ENCODE assay signal across 1 cellular context in the genomic region with DNA sequence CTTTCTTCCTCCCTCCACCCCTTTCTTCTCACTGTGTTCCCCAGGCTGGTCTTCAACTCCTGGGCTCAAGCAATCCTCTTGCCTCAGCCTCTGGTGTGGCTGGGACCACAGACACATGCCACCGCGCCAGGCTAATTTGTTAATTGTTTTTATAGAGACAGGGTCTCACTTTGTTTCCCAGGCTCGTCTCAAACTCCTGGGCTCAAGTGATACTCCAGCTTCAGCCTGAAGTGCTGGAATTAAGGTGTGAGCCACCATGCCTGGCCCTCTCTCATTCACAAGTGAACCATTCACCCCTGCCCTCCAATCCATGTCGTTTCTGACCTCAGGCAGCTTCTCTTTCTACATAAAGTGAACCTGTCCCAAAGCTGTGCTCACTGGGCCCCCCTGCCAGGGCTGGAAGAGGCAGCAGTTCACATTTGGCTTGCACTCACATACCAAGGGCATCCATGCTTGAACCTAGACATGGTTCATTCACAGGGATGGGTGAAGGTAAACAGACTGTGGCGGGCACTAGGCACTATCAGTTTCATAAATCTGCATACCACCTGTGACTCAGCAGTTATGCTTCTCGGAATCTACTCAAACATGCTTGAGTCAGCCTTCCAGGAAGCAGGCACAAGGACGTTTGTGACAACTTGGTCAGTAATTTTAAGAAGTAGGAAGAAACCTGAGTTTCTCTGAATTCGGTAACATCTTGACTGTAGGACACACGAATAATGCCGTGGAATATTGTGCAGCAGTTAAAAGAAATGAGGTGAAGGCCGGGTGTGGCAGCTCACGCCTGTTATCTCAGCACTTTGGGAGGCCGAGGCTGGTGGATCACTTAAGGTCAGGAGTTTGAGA.
TF ChIP-seq lines count a peak whose summit lies in the region.

No MANE protein-coding gene starts in this region.

TF ChIP-seq in A549, 52 proteins besides CTCF, POLR2A, EP300 and RAD21 (continued from another document):
- TF ChIP-seq, protein P1, sequence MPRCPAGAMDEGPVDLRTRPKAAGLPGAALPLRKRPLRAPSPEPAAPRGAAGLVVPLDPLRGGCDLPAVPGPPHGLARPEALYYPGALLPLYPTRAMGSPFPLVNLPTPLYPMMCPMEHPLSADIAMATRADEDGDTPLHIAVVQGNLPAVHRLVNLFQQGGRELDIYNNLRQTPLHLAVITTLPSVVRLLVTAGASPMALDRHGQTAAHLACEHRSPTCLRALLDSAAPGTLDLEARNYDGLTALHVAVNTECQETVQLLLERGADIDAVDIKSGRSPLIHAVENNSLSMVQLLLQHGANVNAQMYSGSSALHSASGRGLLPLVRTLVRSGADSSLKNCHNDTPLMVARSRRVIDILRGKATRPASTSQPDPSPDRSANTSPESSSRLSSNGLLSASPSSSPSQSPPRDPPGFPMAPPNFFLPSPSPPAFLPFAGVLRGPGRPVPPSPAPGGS (IDR thresholded peaks at IDR 0.05), result 0 out of 3 replicates have a peak, but pooled peaks have one; percentile 14
- TF ChIP-seq FOXS1 (CRISPR knock-in tag; IDR thresholded peaks at IDR 0.05) (peak; percentile 84; the same call in 1 of the 2 replicates), KDM1A (IDR thresholded peaks at IDR 0.05; ENCODE audit: low read depth) (no peak), NPAS2 (CRISPR knock-in tag; IDR thresholded peaks at IDR 0.05; ENCODE audit: borderline replicate concordance) (no peak), TFCP2L1 (CRISPR knock-in tag; IDR thresholded peaks at IDR 0.05) (peak; percentile 11; the same call in 1 of the 2 replicates), BHLHE40 (IDR thresholded peaks at IDR 0.05; ENCODE audit: low read depth, low read length) (no peak), ZNF302 (CRISPR knock-in tag; IDR thresholded peaks at IDR 0.05) (peak; percentile 88), RARB (CRISPR knock-in tag; IDR thresholded peaks at IDR 0.05) (peak; percentile 56; the same call in 1 of the 2 replicates), RNF2 (IDR thresholded peaks at IDR 0.05; ENCODE audit: borderline replicate concordance, low read depth) (no peak), HDAC2 (IDR thresholded peaks at IDR 0.05) (no peak), EHF (CRISPR knock-in tag; IDR thresholded peaks at IDR 0.05) (peak; percentile 93), FOSB (CRISPR knock-in tag; IDR thresholded peaks at IDR 0.05) (peak; percentile 81; the same call in 1 of the 2 replicates), GATA3 (IDR thresholded peaks at IDR 0.05; ENCODE audit: borderline replicate concordance) (peak; percentile 100), KDM5A (IDR thresholded peaks at IDR 0.05) (no peak), FOSL2 (IDR thresholded peaks at IDR 0.05) (peak; percentile 88), FOSL2 (CRISPR knock-in tag; IDR thresholded peaks at IDR 0.05) (peak; percentile 98), HOXA7 (CRISPR knock-in tag; IDR thresholded peaks at IDR 0.05) (no peak; the same call in 1 of the 2 replicates), EHMT2 (IDR thresholded peaks at IDR 0.05; ENCODE audit: low read depth) (no peak), CHD4 (IDR thresholded peaks at IDR 0.05; ENCODE audit: borderline replicate concordance) (no peak), MAFK (IDR thresholded peaks at IDR 0.05; ENCODE audit: partially characterized antibody) (peak; percentile 100), SMC3 (IDR thresholded peaks at IDR 0.05) (peak; percentile 28), ZSCAN20 (CRISPR knock-in tag; IDR thresholded peaks at IDR 0.05) (peak; percentile 77), SREBF2 (IDR thresholded peaks at IDR 0.05) (no peak), MAZ (IDR thresholded peaks at IDR 0.05; ENCODE audit: borderline replicate concordance, low read depth, low read length) (no peak), HOXB13 (CRISPR knock-in tag; IDR thresholded peaks at IDR 0.05; ENCODE audit: low read depth) (peak; percentile 96), NR3C1 (IDR thresholded peaks at IDR 0.05) (no peak), RFX5 (IDR thresholded peaks at IDR 0.05) (0 out of 2 replicates have a peak, but pooled peaks have one; percentile 39), CHD2 (IDR thresholded peaks at IDR 0.05; ENCODE audit: low read length, partially characterized antibody) (peak; percentile 33), ZC3H11A (IDR thresholded peaks at IDR 0.05) (no peak), JUN (IDR thresholded peaks at IDR 0.05) (peak; percentile 95 to 96), ZFP36 (IDR thresholded peaks at IDR 0.05; ENCODE audit: borderline replicate concordance, partially characterized antibody) (no peak), ESRRA (IDR thresholded peaks at IDR 0.05; ENCODE audit: borderline replicate concordance, low read length) (peak; percentile 68; the same call in 1 of the 2 replicates), NFE2L2 (conservative IDR thresholded peaks at IDR 0.05; ENCODE audit: low read length) (peak; percentile 100), HOXB5 (CRISPR knock-in tag; IDR thresholded peaks at IDR 0.05) (peak; percentile 87), HEYL (CRISPR knock-in tag; IDR thresholded peaks at IDR 0.05) (peak; percentile 22; the same call in 1 of the 2 replicates), POLR2AphosphoS2 (conservative IDR thresholded peaks at IDR 0.05; ENCODE audit: low read length) (no peak), MYC (IDR thresholded peaks at IDR 0.05; ENCODE audit: borderline replicate concordance, low read length) (no peak; the same call in 1 of the 2 replicates), CBX8 (IDR thresholded peaks at IDR 0.05) (no peak), TP53 (CRISPR knock-in tag; IDR thresholded peaks at IDR 0.05) (peak; percentile 87), RCOR1 (IDR thresholded peaks at IDR 0.05; ENCODE audit: low read depth, low read length) (no peak)
- TF ChIP-seq, protein P2, sequence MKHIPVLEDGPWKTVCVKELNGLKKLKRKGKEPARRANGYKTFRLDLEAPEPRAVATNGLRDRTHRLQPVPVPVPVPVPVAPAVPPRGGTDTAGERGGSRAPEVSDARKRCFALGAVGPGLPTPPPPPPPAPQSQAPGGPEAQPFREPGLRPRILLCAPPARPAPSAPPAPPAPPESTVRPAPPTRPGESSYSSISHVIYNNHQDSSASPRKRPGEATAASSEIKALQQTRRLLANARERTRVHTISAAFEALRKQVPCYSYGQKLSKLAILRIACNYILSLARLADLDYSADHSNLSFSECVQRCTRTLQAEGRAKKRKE (CRISPR knock-in tag; IDR thresholded peaks at IDR 0.05; ENCODE audit: low read depth), result peak; percentile 84
- TF ChIP-seq, protein P3, sequence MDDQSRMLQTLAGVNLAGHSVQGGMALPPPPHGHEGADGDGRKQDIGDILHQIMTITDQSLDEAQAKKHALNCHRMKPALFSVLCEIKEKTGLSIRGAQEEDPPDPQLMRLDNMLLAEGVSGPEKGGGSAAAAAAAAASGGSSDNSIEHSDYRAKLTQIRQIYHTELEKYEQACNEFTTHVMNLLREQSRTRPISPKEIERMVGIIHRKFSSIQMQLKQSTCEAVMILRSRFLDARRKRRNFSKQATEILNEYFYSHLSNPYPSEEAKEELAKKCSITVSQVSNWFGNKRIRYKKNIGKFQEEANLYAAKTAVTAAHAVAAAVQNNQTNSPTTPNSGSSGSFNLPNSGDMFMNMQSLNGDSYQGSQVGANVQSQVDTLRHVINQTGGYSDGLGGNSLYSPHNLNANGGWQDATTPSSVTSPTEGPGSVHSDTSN (IDR thresholded peaks at IDR 0.05), result peak; percentile 72
- TF ChIP-seq, protein P4, sequence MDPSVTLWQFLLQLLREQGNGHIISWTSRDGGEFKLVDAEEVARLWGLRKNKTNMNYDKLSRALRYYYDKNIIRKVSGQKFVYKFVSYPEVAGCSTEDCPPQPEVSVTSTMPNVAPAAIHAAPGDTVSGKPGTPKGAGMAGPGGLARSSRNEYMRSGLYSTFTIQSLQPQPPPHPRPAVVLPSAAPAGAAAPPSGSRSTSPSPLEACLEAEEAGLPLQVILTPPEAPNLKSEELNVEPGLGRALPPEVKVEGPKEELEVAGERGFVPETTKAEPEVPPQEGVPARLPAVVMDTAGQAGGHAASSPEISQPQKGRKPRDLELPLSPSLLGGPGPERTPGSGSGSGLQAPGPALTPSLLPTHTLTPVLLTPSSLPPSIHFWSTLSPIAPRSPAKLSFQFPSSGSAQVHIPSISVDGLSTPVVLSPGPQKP (IDR thresholded peaks at IDR 0.05; ENCODE audit: low read depth, low read length), result no peak
- TF ChIP-seq, protein P5, sequence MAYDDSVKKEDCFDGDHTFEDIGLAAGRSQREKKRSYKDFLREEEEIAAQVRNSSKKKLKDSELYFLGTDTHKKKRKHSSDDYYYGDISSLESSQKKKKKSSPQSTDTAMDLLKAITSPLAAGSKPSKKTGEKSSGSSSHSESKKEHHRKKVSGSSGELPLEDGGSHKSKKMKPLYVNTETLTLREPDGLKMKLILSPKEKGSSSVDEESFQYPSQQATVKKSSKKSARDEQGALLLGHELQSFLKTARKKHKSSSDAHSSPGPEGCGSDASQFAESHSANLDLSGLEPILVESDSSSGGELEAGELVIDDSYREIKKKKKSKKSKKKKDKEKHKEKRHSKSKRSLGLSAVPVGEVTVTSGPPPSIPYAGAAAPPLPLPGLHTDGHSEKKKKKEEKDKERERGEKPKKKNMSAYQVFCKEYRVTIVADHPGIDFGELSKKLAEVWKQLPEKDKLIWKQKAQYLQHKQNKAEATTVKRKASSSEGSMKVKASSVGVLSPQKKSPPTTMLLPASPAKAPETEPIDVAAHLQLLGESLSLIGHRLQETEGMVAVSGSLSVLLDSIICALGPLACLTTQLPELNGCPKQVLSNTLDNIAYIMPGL (CRISPR knock-in tag; IDR thresholded peaks at IDR 0.05; ENCODE audit: borderline replicate concordance), result no peak
- TF ChIP-seq, protein P6, sequence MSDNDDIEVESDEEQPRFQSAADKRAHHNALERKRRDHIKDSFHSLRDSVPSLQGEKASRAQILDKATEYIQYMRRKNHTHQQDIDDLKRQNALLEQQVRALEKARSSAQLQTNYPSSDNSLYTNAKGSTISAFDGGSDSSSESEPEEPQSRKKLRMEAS (IDR thresholded peaks at IDR 0.05), result peak; percentile 97
- TF ChIP-seq, protein P7, sequence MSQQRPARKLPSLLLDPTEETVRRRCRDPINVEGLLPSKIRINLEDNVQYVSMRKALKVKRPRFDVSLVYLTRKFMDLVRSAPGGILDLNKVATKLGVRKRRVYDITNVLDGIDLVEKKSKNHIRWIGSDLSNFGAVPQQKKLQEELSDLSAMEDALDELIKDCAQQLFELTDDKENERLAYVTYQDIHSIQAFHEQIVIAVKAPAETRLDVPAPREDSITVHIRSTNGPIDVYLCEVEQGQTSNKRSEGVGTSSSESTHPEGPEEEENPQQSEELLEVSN (IDR thresholded peaks at IDR 0.05; ENCODE audit: borderline replicate concordance, low read depth), result peak; percentile 76; the same call in 1 of the 2 replicates
- TF ChIP-seq, protein P8, sequence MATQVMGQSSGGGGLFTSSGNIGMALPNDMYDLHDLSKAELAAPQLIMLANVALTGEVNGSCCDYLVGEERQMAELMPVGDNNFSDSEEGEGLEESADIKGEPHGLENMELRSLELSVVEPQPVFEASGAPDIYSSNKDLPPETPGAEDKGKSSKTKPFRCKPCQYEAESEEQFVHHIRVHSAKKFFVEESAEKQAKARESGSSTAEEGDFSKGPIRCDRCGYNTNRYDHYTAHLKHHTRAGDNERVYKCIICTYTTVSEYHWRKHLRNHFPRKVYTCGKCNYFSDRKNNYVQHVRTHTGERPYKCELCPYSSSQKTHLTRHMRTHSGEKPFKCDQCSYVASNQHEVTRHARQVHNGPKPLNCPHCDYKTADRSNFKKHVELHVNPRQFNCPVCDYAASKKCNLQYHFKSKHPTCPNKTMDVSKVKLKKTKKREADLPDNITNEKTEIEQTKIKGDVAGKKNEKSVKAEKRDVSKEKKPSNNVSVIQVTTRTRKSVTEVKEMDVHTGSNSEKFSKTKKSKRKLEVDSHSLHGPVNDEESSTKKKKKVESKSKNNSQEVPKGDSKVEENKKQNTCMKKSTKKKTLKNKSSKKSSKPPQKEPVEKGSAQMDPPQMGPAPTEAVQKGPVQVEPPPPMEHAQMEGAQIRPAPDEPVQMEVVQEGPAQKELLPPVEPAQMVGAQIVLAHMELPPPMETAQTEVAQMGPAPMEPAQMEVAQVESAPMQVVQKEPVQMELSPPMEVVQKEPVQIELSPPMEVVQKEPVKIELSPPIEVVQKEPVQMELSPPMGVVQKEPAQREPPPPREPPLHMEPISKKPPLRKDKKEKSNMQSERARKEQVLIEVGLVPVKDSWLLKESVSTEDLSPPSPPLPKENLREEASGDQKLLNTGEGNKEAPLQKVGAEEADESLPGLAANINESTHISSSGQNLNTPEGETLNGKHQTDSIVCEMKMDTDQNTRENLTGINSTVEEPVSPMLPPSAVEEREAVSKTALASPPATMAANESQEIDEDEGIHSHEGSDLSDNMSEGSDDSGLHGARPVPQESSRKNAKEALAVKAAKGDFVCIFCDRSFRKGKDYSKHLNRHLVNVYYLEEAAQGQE (IDR thresholded peaks at IDR 0.05), result no peak
- TF ChIP-seq, protein P9, sequence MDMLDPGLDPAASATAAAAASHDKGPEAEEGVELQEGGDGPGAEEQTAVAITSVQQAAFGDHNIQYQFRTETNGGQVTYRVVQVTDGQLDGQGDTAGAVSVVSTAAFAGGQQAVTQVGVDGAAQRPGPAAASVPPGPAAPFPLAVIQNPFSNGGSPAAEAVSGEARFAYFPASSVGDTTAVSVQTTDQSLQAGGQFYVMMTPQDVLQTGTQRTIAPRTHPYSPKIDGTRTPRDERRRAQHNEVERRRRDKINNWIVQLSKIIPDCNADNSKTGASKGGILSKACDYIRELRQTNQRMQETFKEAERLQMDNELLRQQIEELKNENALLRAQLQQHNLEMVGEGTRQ (IDR thresholded peaks at IDR 0.05), result no peak
